ENCODE assay signal across 14 cellular contexts in genomic region chr2:23388756-23389514, GRCh38.
"Had no signal": no experiment of that assay in that cellular context is flagged by ENCODE, and none has a peak within 500 bp of the region (broad histone marks: within the 10 kb centered on the region; RNA-seq: fewer than 3 reads in every experiment).

No MANE protein-coding gene starts in this region.

- H3K4me3 Mint-ChIP-seq: activated CD8-positive, alpha-beta T cell treated with anti-CD3 and anti-CD28 coated beads, Interleukin-2, amount 10 ng/mL, durations not matched to agents 7 days and 5 days; activated naive CD4-positive, alpha-beta T cell treated with anti-CD3 and anti-CD28 coated beads for 36 hours; activated T-helper 17 cell treated with anti-CD3 and anti-CD28 coated beads, Interleukin-2, amount 50 U/mL, for 72 hours had no signal

- H3K36me3 ChIP-seq: lower lobe of right lung, ovary had no signal

- H3K4me3 ChIP-seq: body of pancreas, lower lobe of right lung, ovary had no signal

- H3K9me3 Mint-ChIP-seq: activated naive CD4-positive, alpha-beta T cell treated with anti-CD3 and anti-CD28 coated beads for 36 hours; activated T-helper 17 cell treated with anti-CD3 and anti-CD28 coated beads, Interleukin-2, amount 50 U/mL, for 72 hours; naive thymus-derived CD4-positive, alpha-beta T cell had no signal

- H3K9me3 ChIP-seq: body of pancreas, lower lobe of right lung, ovary had no signal

- H3K27ac Mint-ChIP-seq: activated CD8-positive, alpha-beta T cell treated with anti-CD3 and anti-CD28 coated beads, Interleukin-2, amount 10 ng/mL, durations not matched to agents 7 days and 5 days; activated naive CD4-positive, alpha-beta T cell treated with anti-CD3 and anti-CD28 coated beads for 36 hours; activated T-helper 17 cell treated with anti-CD3 and anti-CD28 coated beads, Interleukin-2, amount 50 U/mL, for 72 hours had no signal

- H3K36me3 Mint-ChIP-seq: naive thymus-derived CD4-positive, alpha-beta T cell had no signal

- H3K27me3 ChIP-seq: ovary had no signal

- ATAC-seq: activated CD8-positive, alpha-beta T cell treated with anti-CD3 and anti-CD28 coated beads, Interleukin-2, amount 10 ng/mL, durations not matched to agents 7 days and 5 days; activated T-helper 17 cell treated with anti-CD3 and anti-CD28 coated beads, Interleukin-2, amount 50 U/mL, for 72 hours; body of pancreas; lower lobe of right lung; naive thymus-derived CD4-positive, alpha-beta T cell had no signal

- H3K27ac ChIP-seq: body of pancreas, dorsolateral prefrontal cortex, lower lobe of right lung, ovary had no signal

- DNase-seq: activated CD4-positive, alpha-beta T cell treated with anti-CD3 and anti-CD28 coated beads for 4 hours; activated CD8-positive, alpha-beta memory T cell treated with anti-CD3 and anti-CD28 coated beads, Interleukin-2, amount 50 U/mL, for 48 hours; activated CD8-positive, alpha-beta T cell treated with anti-CD3 and anti-CD28 coated beads, Interleukin-2, amount 10 ng/mL, durations not matched to agents 7 days and 5 days; activated naive CD4-positive, alpha-beta T cell treated with anti-CD3 and anti-CD28 coated beads for 36 hours; body of pancreas; dorsolateral prefrontal cortex; lower lobe of right lung; naive thymus-derived CD4-positive, alpha-beta T cell; ovary; stimulated activated CD4-positive, alpha-beta T cell treated with anti-CD3 and anti-CD28 coated beads, Interleukin-2, amount 100 ng/mL, for 48 hours; stimulated activated naive CD4-positive, alpha-beta T cell treated with Interleukin-2 at 50 U/mL for 16 hours; T-helper 1 cell; trophoblast cell had no signal
